Comparison of ENCODE assay signal across 23 cellular contexts in the genomic region with DNA sequence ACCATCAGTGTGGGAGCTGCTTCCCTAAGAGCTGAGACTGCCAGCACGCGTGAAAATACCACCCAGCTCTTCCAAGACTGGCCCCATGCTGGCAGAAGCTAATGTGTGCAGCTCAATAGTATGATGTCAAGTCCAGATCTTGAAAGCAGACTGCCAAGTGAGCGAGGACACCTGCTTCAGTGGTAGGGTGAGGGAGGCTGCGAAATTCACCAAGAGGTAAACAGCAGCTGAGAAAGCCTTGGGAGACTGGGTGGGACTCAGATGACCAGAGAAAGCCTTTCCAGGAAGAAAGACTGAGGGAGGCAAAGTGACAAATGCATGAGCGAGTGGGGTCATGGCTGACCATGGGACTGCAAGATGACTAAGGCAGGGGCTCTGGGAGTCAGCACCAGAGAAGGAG.
"Had no signal": no experiment of that assay in that cellular context is flagged by ENCODE, and none has a peak within 500 bp of the region (broad histone marks: within the 10 kb centered on the region; RNA-seq: fewer than 3 reads in every experiment).

No MANE protein-coding gene starts in this region.

- ATAC-seq: foreskin keratinocyte; stimulated activated naive CD8-positive, alpha-beta T cell treated with anti-CD3 and anti-CD28 coated beads, Interleukin-15, Interleukin-2, amounts not matched to agents 100 U/mL and 50 U/mL, for 24 hours had no signal

- H3K27ac ChIP-seq: foreskin keratinocyte, ovary, sigmoid colon, tibial artery, vagina had no signal

- DNase-seq: activated B cell treated with CpG ODN at 0.5 μM for 24 hours; activated CD4-positive, alpha-beta memory T cell treated with anti-CD3 and anti-CD28 coated beads, Interleukin-2, amount 10 ng/mL, durations not matched to agents 7 days and 5 days; activated CD4-positive, alpha-beta T cell treated with anti-CD3 and anti-CD28 coated beads for 48 hours; activated naive CD4-positive, alpha-beta T cell treated with anti-CD3 and anti-CD28 coated beads for 36 hours; activated T-cell treated with anti-CD3 and anti-CD28 coated beads, Interleukin-2, amount 50 U/mL, for 24 hours; anterior cingulate cortex; cerebellar nuclear complex; effector CD8-positive, alpha-beta T cell; foreskin keratinocyte; glutamatergic neuron; hypothalamus; islet precursor cell; midbrain; ovary; sigmoid colon; stimulated activated CD4-positive, alpha-beta T cell treated with anti-CD3 and anti-CD28 coated beads, Interleukin-12 subunit alpha, Interleukin-12 subunit beta, amount 100 ng/mL, for 4 hours; stimulated activated CD4-positive, alpha-beta T cell treated with anti-CD3 and anti-CD28 coated beads, Interleukin-2, amount 100 ng/mL, for 24 hours; stimulated activated naive CD8-positive, alpha-beta T cell treated with anti-CD3 and anti-CD28 coated beads, Interleukin-15, Interleukin-2, amounts not matched to agents 100 U/mL and 50 U/mL, for 24 hours; substantia nigra; T-helper 1 cell; T-helper 9 cell had no signal

- H3K4me1 ChIP-seq: foreskin keratinocyte had no signal

- H3K27me3 ChIP-seq: ovary, sigmoid colon, tibial artery, vagina had no signal

- H3K9me3 ChIP-seq: ovary, sigmoid colon, tibial artery, vagina had no signal

- H3K4me3 ChIP-seq: ovary, sigmoid colon, tibial artery, vagina had no signal

- H3K36me3 ChIP-seq: ovary, sigmoid colon, tibial artery, vagina had no signal
